In genomic region chr12:99131761-99132199, GRCh38 we compare ENCODE assay signal across 10 cellular contexts.
DNase-seq lines count a peak whose midpoint lies in the region; ATAC-seq and TF ChIP-seq lines count a peak whose summit lies in the region.
"Had no signal": no experiment of that assay in that cellular context is flagged by ENCODE, and none has a peak within 500 bp of the region (broad histone marks: within the 10 kb centered on the region; RNA-seq: fewer than 3 reads in every experiment).

No MANE protein-coding gene starts in this region.

- DNase-seq in NCI-H2171 (lab: John Stamatoyannopoulos, UW) (peak; percentile 69), fibroblast of mammary gland (ENCODE audit: low read depth) (peak; percentile 20), putamen (ENCODE audit: low spot score) (peak; percentile 80), NCI-H345 (lab: John Stamatoyannopoulos, UW) (no peak), GM19238 (ENCODE audit: insufficient read length, low spot score) (no peak), foreskin fibroblast (no peak)
- DNase-seq: activated CD4-positive, alpha-beta T cell treated with anti-CD3 and anti-CD28 coated beads, Interleukin-2, amount 10 ng/mL, durations not matched to agents 24 days and 14 days; KBM-7 had no signal

- ATAC-seq in GM19372 (IDR thresholded peaks at IDR 0.05; ENCODE audit: low read depth, unreplicated experiment) (peak; percentile 23), HG03469 (IDR thresholded peaks at IDR 0.05; ENCODE audit: unreplicated experiment) (no peak)

- H3K4me3 ChIP-seq in fibroblast of mammary gland (ENCODE audit: control insufficient read depth, low read depth, low read length): no peak overlapping the region
- H3K4me3 ChIP-seq in foreskin fibroblast (ENCODE audit: low read depth in 1 of 2, low read length in 2 of 2): no peak overlapping the region

- TF ChIP-seq CTCF in fibroblast of mammary gland (conservative IDR thresholded peaks at IDR 0.05; ENCODE audit: control insufficient read depth, insufficient read depth, low read depth, low read length) (no peak), foreskin fibroblast (IDR thresholded peaks at IDR 0.05; ENCODE audit: low read depth, low read length) (no peak)

Comparison
In these comparisons a context has a peak if more than half of its experiments do, and no peak if none do; other contexts are left out.
1. DNase-seq: peak in NCI-H2171 (single experiment), fibroblast of mammary gland (single experiment) and putamen (single experiment); none in NCI-H345 (single experiment), GM19238 (single experiment) and foreskin fibroblast (0 of 2).